ENCODE assay signal across 11 cellular contexts in the genomic region with DNA sequence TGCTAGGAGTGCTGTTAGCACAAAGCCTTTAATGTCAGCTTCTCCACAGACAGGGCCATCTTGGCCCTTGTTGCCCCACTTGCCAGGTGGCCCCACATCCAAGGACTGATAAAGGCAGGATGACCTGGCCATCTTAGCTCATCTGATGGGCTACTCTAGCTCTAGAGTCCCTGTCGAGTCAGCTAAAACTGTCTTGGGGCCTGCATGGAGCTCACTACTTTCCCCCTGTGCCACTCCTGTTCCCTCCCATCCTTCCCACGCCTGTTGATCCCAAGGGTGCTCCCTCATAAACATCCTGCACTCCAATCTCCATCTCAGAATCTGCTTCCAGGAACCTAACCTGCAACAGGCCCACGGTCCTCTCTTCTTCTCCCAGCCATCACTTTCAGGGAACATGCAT. TPM values are rescaled to one million over a fixed set of nuclear protein-coding genes. Genes with fewer than 3 reads are reported as not detected.
DNase-seq lines count a peak whose midpoint lies in the region; ATAC-seq and TF ChIP-seq lines count a peak whose summit lies in the region.
"Had no signal": no experiment of that assay in that cellular context is flagged by ENCODE, and none has a peak within 500 bp of the region (broad histone marks: within the 10 kb centered on the region; RNA-seq: fewer than 3 reads in every experiment).

No MANE protein-coding gene starts in this region.

- DNase-seq in NCI-H2171 treated with DMSO at 0.1 percent for 48 hours (lab: John Stamatoyannopoulos, UW) (peak; percentile 45), NCI-H2171 (lab: John Stamatoyannopoulos, UW) (no peak), T-cell (peak in 1 of 34 experiments; percentile 3), spleen (no peak), Calu3 (no peak), NCI-H774 (lab: John Stamatoyannopoulos, UW) (no peak)
- DNase-seq: NCI-H187 had no signal

- H3K9me3 Mint-ChIP-seq in T-cell (no peaks in the 10 kb centered on the region), Calu3 (ENCODE audit: low read depth, unreplicated experiment) (no peaks in the 10 kb centered on the region)
- H3K9me3 Mint-ChIP-seq: dendritic cell treated with granulocyte-macrophage colony-stimulating factor and Interleukin-4, amounts not matched to agents 40 ng/mL and 50 ng/mL, for 4 days had no signal

- H3K36me3 ChIP-seq in iPS-15b (ENCODE audit: control insufficient read depth, insufficient read depth, low read length): no peaks in the 10 kb centered on the region
- H3K36me3 ChIP-seq in spleen: peaks cover 0 to 6% (median 0%) of the 10 kb centered on the region in 6 donors

- H3K9ac ChIP-seq in iPS-15b (ENCODE audit: low read depth, low read length): peak overlapping the region; percentile 60

- peaks cover 49 to 55% (median 51%) of the 10 kb centered on the region in 3 donors for H3K4me1 Mint-ChIP-seq in T-cell
- H3K4me1 Mint-ChIP-seq in Calu3 (ENCODE audit: low read depth, unreplicated experiment): no peaks in the 10 kb centered on the region

- no TSS peak for BruUV-seq in Calu3 (replicated peaks; lab: Mats Ljungman, UMichigan)

- intact Hi-C loops in spleen (cut with DNase I; ENCODE audit: low total_unique reads): no loop called here
- intact Hi-C loops in Calu3 (cut with micrococcal nuclease; ENCODE audit: unreplicated experiment): no loop called here

- WGBS in spleen, 5 donors: 78 to 93% (median 86%) methylated on average over 3 of the region's 3 CpGs

- peak overlapping the region; percentile 56 for H3K4me3 ChIP-seq in iPS-15b (ENCODE audit: low read depth, low read length)
- peak overlapping the region in 6 of 8 donors; percentile 41 to 78 (median 51) for H3K4me3 ChIP-seq in spleen

- POLR2A ChIA-PET in T-cell (lab: Charles Lee): interaction anchor here in 1 of 2 donors (0.5 to 1.0 kb wide), 2 partner anchors 18 to 32 kb away, joined by 3 read pairs; a partner anchor contains a TSS

- H3K27ac Mint-ChIP-seq in T-cell (peak overlapping the region; percentile 85 to 96), Calu3 (ENCODE audit: unreplicated experiment) (no peak overlapping the region)
- H3K27ac Mint-ChIP-seq: dendritic cell treated with granulocyte-macrophage colony-stimulating factor and Interleukin-4, amounts not matched to agents 40 ng/mL and 50 ng/mL, for 4 days had no signal

- H3K36me3 Mint-ChIP-seq in T-cell: peaks cover 3% of the 10 kb centered on the region
- H3K36me3 Mint-ChIP-seq in Calu3 (ENCODE audit: insufficient read depth, unreplicated experiment): no peaks in the 10 kb centered on the region

- no peak for ATAC-seq in T-cell (replicated peaks in 1 of 4)
- ATAC-seq in activated CD4-positive, CD25-positive, alpha-beta regulatory T cell treated with anti-CD3 and anti-CD28 coated beads, Interleukin-2, amount 50 U/mL, for 24 hours: no peak

- TF ChIP-seq POLR2A in spleen (IDR thresholded peaks at IDR 0.05): no peak

- H3K27me3 Mint-ChIP-seq in T-cell (no peaks in the 10 kb centered on the region), Calu3 (ENCODE audit: unreplicated experiment) (peaks cover 92% of the 10 kb centered on the region)

- peaks cover 38% of the 10 kb centered on the region for H3K27me3 ChIP-seq in iPS-15b (ENCODE audit: control insufficient read depth, insufficient read depth, low read length)
- H3K27me3 ChIP-seq in spleen (replicated peaks in 1 of 7): peaks cover 0 to 25% (median 0%) of the 10 kb centered on the region in 7 donors

- H3K27ac ChIP-seq in spleen: peak overlapping the region in 5 of 8 donors; percentile 73 to 86 (median 79)
- H3K27ac ChIP-seq: 22Rv1 had no signal

- H3K9me3 ChIP-seq in iPS-15b (ENCODE audit: control insufficient read depth, insufficient read depth, low read length) (no peaks in the 10 kb centered on the region), spleen (no peaks in the 10 kb centered on the region)

- CTCF ChIA-PET in T-cell (lab: Charles Lee) (interaction anchor here (0.7 to 1.0 kb wide), 3 partner anchors 32 to 178 kb away, joined by 3 read pairs; no protein-coding TSS in a partner anchor), Calu3 (lab: Charles Lee) (interaction anchor here (0.7 to 0.9 kb wide), 2 partner anchors 55 to 160 kb away, joined by 3 to 5 read pairs; no protein-coding TSS in a partner anchor)

- no peak for TF ChIP-seq CTCF in spleen (IDR thresholded peaks at IDR 0.05 in 8 of 11, conservative IDR thresholded peaks at IDR 0.05 in 3 of 11)
- no peak for TF ChIP-seq CTCF in Calu3 (IDR thresholded peaks at IDR 0.05; ENCODE audit: unreplicated experiment)

- peaks cover 2% of the 10 kb centered on the region for H3K4me1 ChIP-seq in iPS-15b (ENCODE audit: control insufficient read depth, insufficient read depth, low read length)
- peaks cover 4 to 52% (median 29%) of the 10 kb centered on the region in 6 donors for H3K4me1 ChIP-seq in spleen

- H3K4me3 Mint-ChIP-seq in T-cell (peak overlapping the region; percentile 77 to 86 (median 84)), Calu3 (ENCODE audit: low read depth, unreplicated experiment) (no peak overlapping the region)

RNA-seq across cellular contexts. Expression of a gene that starts 0.7 kb away (rescaled TPM):
- total RNA-seq in T-cell: 10 to 100 TPM; 13.4 to 28.1 (median 22.9) TPM
- total RNA-seq in spleen: 10 to 100 TPM in 4 of 7 donors, 1 to 10 TPM in 3; 6.4 to 24.7 (median 12.9) TPM
- 10 to 100 TPM; 13.8 to 23.5 (median 17.9) TPM for polyA plus RNA-seq in spleen
- total RNA-seq in Calu3 (2022): not detected in 2 replicates

RNA-seq across cellular contexts. Expression of a gene that starts 31.4 kb away (rescaled TPM):
- total RNA-seq in T-cell: 10 to 100 TPM; 38.4 to 80.7 (median 74.7) TPM
- 10 to 100 TPM; 12.8 to 23.6 (median 17.9) TPM for total RNA-seq in spleen
- 10 to 100 TPM in 2 of 3 donors, 1 to 10 TPM in 1; 9.2 to 15.5 (median 14.4) TPM for polyA plus RNA-seq in spleen
- not detected in 2 replicates for total RNA-seq in Calu3 (2022)

RNA-seq across cellular contexts. Expression of a gene that starts 48.6 kb away (rescaled TPM):
- total RNA-seq in T-cell (100 to 1,000 TPM; 109 to 143 (median 129) TPM), spleen (100 to 1,000 TPM in 1 of 7 donors, 10 to 100 TPM in 6; 74.1 to 120 (median 84.6) TPM), Calu3 (2022) (41.4 and 55.9 TPM in 2 replicates)
- 10 to 100 TPM; 31.7 to 45.6 (median 35.8) TPM for polyA plus RNA-seq in spleen

Comparison
In these comparisons a context has a peak if more than half of its experiments do, and no peak if none do; other contexts are left out.
1. RNA of a gene that starts 31.4 kb away (total RNA-seq): 38.4 to 80.7 TPM in T-cell and 12.8 to 23.6 TPM in spleen; not detected in Calu3; every median in the first group is over 10 times any median in the second.